In genomic region chr12:93214523-93215289, GRCh38 we compare ENCODE assay signal across 30 cellular contexts.
A peak's percentile ranks its signal among the peaks of the same experiment; 100 is the strongest.
DNase-seq lines count a peak whose midpoint lies in the region; ATAC-seq, FAIRE-seq and TF ChIP-seq lines count a peak whose summit lies in the region.
"Had no signal": no experiment of that assay in that cellular context is flagged by ENCODE, and none has a peak within 500 bp of the region (broad histone marks: within the 10 kb centered on the region; RNA-seq: fewer than 3 reads in every experiment).

No MANE protein-coding gene starts in this region.

- no peaks in the 10 kb centered on the region for H4K20me1 ChIP-seq in HepG2 (ENCODE audit: insufficient read depth, low read length)

- TF ChIP-seq RAD21 in HepG2 (CRISPR knock-in tag; IDR thresholded peaks at IDR 0.05) = no peak

- 16% methylated on average over 5 of the region's 6 CpGs for WGBS in HepG2 (ENCODE audit: low lambda C conversion rate)
- no CpG with 5 or more reads among the region's 6 CpGs for WGBS in right lobe of liver (ENCODE audit: insufficient coverage, low coverage, low lambda C conversion rate, missing lambda C conversion rate)

- H2AFZ ChIP-seq in HepG2 (ENCODE audit: low read length) = peak overlapping the region; percentile 46

- BruUV-seq in HepG2 (replicated peaks; lab: Mats Ljungman, UMichigan) = no TSS peak

- peaks cover 4% of the 10 kb centered on the region for H3K27me3 Mint-ChIP-seq in activated naive CD4-positive, alpha-beta T cell treated with anti-CD3 and anti-CD28 coated beads, Interleukin-2, amount 10 ng/mL, durations not matched to agents 7 days and 5 days

- in situ Hi-C loops in HepG2 (cut with HindIII; ENCODE audit: extremely low pct_ligation_motif_present, low pct_unique_long_range_greater_than_20kb) = no loop called here
- in situ Hi-C loops in brain microvascular endothelial cell (cut with HindIII; ENCODE audit: low pct_ligation_motif_present, low sequenced_read_pairs) = no loop called here

- H3K36me3 ChIP-seq in HepG2 (replicated peaks in 1 of 2; ENCODE audit: control insufficient read depth in 1 of 2, insufficient read depth in 2 of 2, low read length in 2 of 2) (no peaks in the 10 kb centered on the region), right lobe of liver (no peaks in the 10 kb centered on the region), brain microvascular endothelial cell (replicated peaks) (no peaks in the 10 kb centered on the region)
- H3K36me3 ChIP-seq: BE2C, HAP-1 had no signal

- TF ChIP-seq EP300 in HepG2 (IDR thresholded peaks at IDR 0.05; ENCODE audit: low read depth in 2 of 2, low read length in 2 of 2) (no peak), HepG2 (CRISPR knock-in tag; IDR thresholded peaks at IDR 0.05; ENCODE audit: borderline replicate concordance) (no peak)

- H3K27me3 ChIP-seq in HepG2 (ENCODE audit: control insufficient read depth in 1 of 2, insufficient read depth in 2 of 2, low read length in 2 of 2) (no peaks in the 10 kb centered on the region), right lobe of liver (no peaks in the 10 kb centered on the region), brain microvascular endothelial cell (replicated peaks) (no peaks in the 10 kb centered on the region)
- H3K27me3 ChIP-seq: BE2C had no signal

- H3K9me3 ChIP-seq in HepG2 (ENCODE audit: low read length) (no peaks in the 10 kb centered on the region), right lobe of liver (no peaks in the 10 kb centered on the region)
- H3K9me3 ChIP-seq: BE2C had no signal

- H3K4me1 ChIP-seq in HepG2 (ENCODE audit: insufficient read depth, low read length) (peaks cover 15% of the 10 kb centered on the region), right lobe of liver (no peaks in the 10 kb centered on the region)
- H3K4me1 ChIP-seq: BE2C had no signal

- intact Hi-C loops in HepG2 (cut with micrococcal nuclease; ENCODE audit: unreplicated experiment) (loop anchor here (5.0 kb wide), 1 partner anchor 227 kb away; no protein-coding TSS in a partner anchor), right lobe of liver (cut with DNase I) (no loop called here)

- no peaks in the 10 kb centered on the region for H3K79me2 ChIP-seq in HepG2 (ENCODE audit: insufficient read depth, low read length)

- peak overlapping the region in 2 of 3 experiments; percentile 8 to 58; a peak in 4 of 6 replicates for H3K4me3 ChIP-seq in HepG2 (replicated peaks in 1 of 3; ENCODE audit: insufficient read depth in 1 of 3, low read depth in 2 of 3, low read length in 3 of 3)
- H3K4me3 ChIP-seq in right lobe of liver = no peak overlapping the region
- H3K4me3 ChIP-seq in epithelial cell of esophagus (ENCODE audit: low read length) = no peak overlapping the region
- H3K4me3 ChIP-seq in brain microvascular endothelial cell (ENCODE audit: low read depth, low read length) = no peak overlapping the region
- H3K4me3 ChIP-seq: HAP-1, SK-N-MC had no signal

- H3K4me3 Mint-ChIP-seq in activated naive CD4-positive, alpha-beta T cell treated with anti-CD3 and anti-CD28 coated beads, Interleukin-2, amount 10 ng/mL, durations not matched to agents 7 days and 5 days = no peak overlapping the region
- H3K4me3 Mint-ChIP-seq: CD14-positive monocyte; CD8-positive, alpha-beta memory T cell; HFFc6 had no signal

- peak overlapping the region; percentile 81 for H3K4me2 ChIP-seq in HepG2 (ENCODE audit: low read depth, low read length)

- no peaks in the 10 kb centered on the region for H3K4me1 Mint-ChIP-seq in activated naive CD4-positive, alpha-beta T cell treated with anti-CD3 and anti-CD28 coated beads, Interleukin-2, amount 10 ng/mL, durations not matched to agents 7 days and 5 days
- H3K4me1 Mint-ChIP-seq: CD8-positive, alpha-beta memory T cell had no signal

- DNase-seq in HepG2 (ENCODE audit: low spot score) = no peak
- no peak for DNase-seq in right lobe of liver
- peak; percentile 11 for DNase-seq in epithelial cell of esophagus (ENCODE audit: low read depth)
- peak; percentile 43 for DNase-seq in renal cortical epithelial cell (ENCODE audit: low read depth)
- DNase-seq in activated naive CD4-positive, alpha-beta T cell treated with anti-CD3 and anti-CD28 coated beads, Interleukin-2, amount 10 ng/mL, durations not matched to agents 7 days and 5 days = no peak
- DNase-seq in brain microvascular endothelial cell = no peak
- DNase-seq: ACHN; BE2C; Calu3; CD8-positive, alpha-beta memory T cell; DND-41; GOT3; HFFc6; IMR-90; KG1; NCI-H1048; NCI-H1417; NCI-H1694; NCI-H2029 treated with DMSO at 0.1 percent for 48 hours; NCI-H446 treated with DMSO at 0.1 percent for 48 hours; NCI-H526; NCI-H82; SHP77 treated with DMSO at 0.1 percent for 48 hours had no signal

- H3K9ac ChIP-seq in HepG2 (ENCODE audit: insufficient read depth, low read depth, low read length) = peak overlapping the region; percentile 28; the same call in 1 of the 2 replicates

- TF ChIP-seq POLR2A in HepG2 (IDR thresholded peaks at IDR 0.05; ENCODE audit: insufficient read depth in 1 of 2, low read depth in 2 of 2, low read length in 2 of 2) = no peak
- no peak for TF ChIP-seq POLR2A in right lobe of liver (IDR thresholded peaks at IDR 0.05)

- H3K27ac ChIP-seq in HepG2 (ENCODE audit: extremely low read length, insufficient read depth, low read length) (no peak overlapping the region), right lobe of liver (no peak overlapping the region), brain microvascular endothelial cell (no peak overlapping the region)
- H3K27ac ChIP-seq: 22Rv1, SK-N-MC had no signal

- H3K36me3 Mint-ChIP-seq in activated naive CD4-positive, alpha-beta T cell treated with anti-CD3 and anti-CD28 coated beads, Interleukin-2, amount 10 ng/mL, durations not matched to agents 7 days and 5 days = no peaks in the 10 kb centered on the region
- H3K36me3 Mint-ChIP-seq: CD14-positive monocyte; CD8-positive, alpha-beta memory T cell had no signal

- ATAC-seq in HepG2 (peak; percentile 80), right lobe of liver (no peak), GM19452 (IDR thresholded peaks at IDR 0.05; ENCODE audit: unreplicated experiment) (no peak)
- ATAC-seq: Panc1 had no signal

- no peaks in the 10 kb centered on the region for H3K9me3 Mint-ChIP-seq in activated naive CD4-positive, alpha-beta T cell treated with anti-CD3 and anti-CD28 coated beads, Interleukin-2, amount 10 ng/mL, durations not matched to agents 7 days and 5 days
- H3K9me3 Mint-ChIP-seq: CD8-positive, alpha-beta memory T cell; HFFc6 had no signal

- TF ChIP-seq CTCF in HepG2 (CRISPR knock-in tag; IDR thresholded peaks at IDR 0.05) = peak; percentile 53
- no peak for TF ChIP-seq CTCF in right lobe of liver (IDR thresholded peaks at IDR 0.05)
- no peak for TF ChIP-seq CTCF in epithelial cell of esophagus (IDR thresholded peaks at IDR 0.05; ENCODE audit: insufficient read depth, low read depth, low read length, missing control alignments)
- TF ChIP-seq CTCF in brain microvascular endothelial cell (IDR thresholded peaks at IDR 0.05; ENCODE audit: low read depth, low read length, missing control alignments) = no peak

- no peak for FAIRE-seq in HepG2 (lab: Jason Lieb, UNC)
- FAIRE-seq: GM18507 had no signal

- POLR2A ChIA-PET in HepG2 (lab: Yijun Ruan, JAX) = interaction anchor here (1.5 kb wide), 1 partner anchor 60 kb away, joined by 3 read pairs; no protein-coding TSS in a partner anchor

- H3K27ac Mint-ChIP-seq in activated naive CD4-positive, alpha-beta T cell treated with anti-CD3 and anti-CD28 coated beads, Interleukin-2, amount 10 ng/mL, durations not matched to agents 7 days and 5 days = no peak overlapping the region
- H3K27ac Mint-ChIP-seq: CD8-positive, alpha-beta memory T cell; HFFc6 had no signal

- CTCF ChIA-PET in HepG2 (lab: Yijun Ruan, JAX; ENCODE audit: low intra/inter-chr PET ratio, low total read pairs) = interaction anchor here (1.3 kb wide), 1 partner anchor 182 kb away, joined by 6 read pairs; no protein-coding TSS in a partner anchor
- CTCF ChIA-PET in activated naive CD4-positive, alpha-beta T cell treated with anti-CD3 and anti-CD28 coated beads, Interleukin-2, amount 10 ng/mL, durations not matched to agents 7 days and 5 days (lab: Charles Lee) = interaction anchor here (1.4 kb wide), 1 partner anchor 30 kb away, joined by 3 read pairs; no protein-coding TSS in a partner anchor

TF ChIP-seq in HepG2, 621 proteins besides CTCF, POLR2A, EP300 and RAD21 (continues in another document):
- TF ChIP-seq TFAP4 (IDR thresholded peaks at IDR 0.05; ENCODE audit: borderline replicate concordance, low read depth) (peak; percentile 35; the same call in 1 of the 2 replicates), ZNF710 (CRISPR knock-in tag; IDR thresholded peaks at IDR 0.05; ENCODE audit: borderline replicate concordance) (no peak), FOXM1 (CRISPR knock-in tag; IDR thresholded peaks at IDR 0.05) (no peak), ZNF430 (CRISPR knock-in tag; IDR thresholded peaks at IDR 0.05) (no peak), POGZ (CRISPR knock-in tag; IDR thresholded peaks at IDR 0.05) (peak; percentile 47), ATF7 (IDR thresholded peaks at IDR 0.05) (no peak), ATF7 (CRISPR knock-in tag; IDR thresholded peaks at IDR 0.05) (no peak), NFRKB (IDR thresholded peaks at IDR 0.05) (no peak), XRCC5 (optimal IDR thresholded peaks at IDR 0.05; ENCODE audit: low read length) (no peak)

Comparison
In these comparisons a context has a peak if more than half of its experiments do, and no peak if none do; other contexts are left out.
1. H3K4me3 ChIP-seq: peak in HepG2 (2 of 3); none in right lobe of liver (0 of 3), epithelial cell of esophagus (single experiment) and brain microvascular endothelial cell (single experiment).
2. DNase-seq: peak in epithelial cell of esophagus (single experiment) and renal cortical epithelial cell (single experiment); none in HepG2 (single experiment), right lobe of liver (0 of 3), activated naive CD4-positive, alpha-beta T cell treated with anti-CD3 and anti-CD28 coated beads, Interleukin-2, amount 10 ng/mL, durations not matched to agents 7 days and 5 days (single experiment) and brain microvascular endothelial cell (single experiment).